In genomic region chr2:172120118-172120517, GRCh38 we compare ENCODE assay signal across 1 cellular context.
TF ChIP-seq lines count a peak whose summit lies in the region.

No MANE protein-coding gene starts in this region.

TF ChIP-seq in GM23338, 12 proteins besides CTCF, POLR2A, EP300 and RAD21 (continued from another document):
- TF ChIP-seq REST (IDR thresholded peaks at IDR 0.05; ENCODE audit: unreplicated experiment) (no peak), NANOG (IDR thresholded peaks at IDR 0.05; ENCODE audit: borderline replicate concordance) (no peak), STAT1 (IDR thresholded peaks at IDR 0.05; ENCODE audit: unreplicated experiment) (no peak)
